ENCODE assay signal across 13 cellular contexts in genomic region chr14:69428289-69428998, GRCh38. TPM values are rescaled to one million over a fixed set of nuclear protein-coding genes. Genes with fewer than 3 reads are reported as not detected.
DNase-seq lines count a peak whose midpoint lies in the region; ATAC-seq and TF ChIP-seq lines count a peak whose summit lies in the region.
"Had no signal": no experiment of that assay in that cellular context is flagged by ENCODE, and none has a peak within 500 bp of the region (broad histone marks: within the 10 kb centered on the region; RNA-seq: fewer than 3 reads in every experiment).

No MANE protein-coding gene starts in this region.

- no peak overlapping the region for H2AFZ ChIP-seq in OCI-LY3 (ENCODE audit: low read depth, low read length)

- H3K4me1 ChIP-seq in OCI-LY3 (ENCODE audit: low read length) = peaks cover 10% of the 10 kb centered on the region
- no peaks in the 10 kb centered on the region for H3K4me1 ChIP-seq in right cardiac atrium (ENCODE audit: control insufficient read depth, insufficient read depth, low read length)
- H3K4me1 ChIP-seq: thyroid gland had no signal

- H3K9ac ChIP-seq in OCI-LY3 (ENCODE audit: low read length) = no peak overlapping the region

- H3K4me3 ChIP-seq in OCI-LY3 (ENCODE audit: low read length) (no peak overlapping the region), right cardiac atrium (ENCODE audit: low read length) (no peak overlapping the region)
- H3K4me3 ChIP-seq: thyroid gland had no signal

- peak overlapping the region; percentile 27 for H3K4me2 ChIP-seq in OCI-LY3 (ENCODE audit: low read length)

- intact Hi-C loops in right cardiac atrium (cut with DNase I) = no loop called here

- peaks cover 2% of the 10 kb centered on the region for H3K9me3 Mint-ChIP-seq in stimulated activated memory B cell treated with anti-CD40 and anti-IgM and Interleukin-4, amounts not matched to agents 10 μg/mL and 1 μg/mL and 100 μg/mL, for 72 hours
- H3K9me3 Mint-ChIP-seq in glutamatergic neuron (ENCODE audit: unreplicated experiment) = peaks cover 2% of the 10 kb centered on the region
- H3K9me3 Mint-ChIP-seq: natural killer cell treated with Interleukin-12 subunit alpha and Interleukin-12 subunit beta and Interleukin-15 and Interleukin-18, amount 100 ng/mL, for 72 hours had no signal

- ATAC-seq in GM18907 (IDR thresholded peaks at IDR 0.05; ENCODE audit: unreplicated experiment) = peak; percentile 74
- ATAC-seq in HG02798 (IDR thresholded peaks at IDR 0.05; ENCODE audit: poor library complexity, unreplicated experiment) = peak; percentile 69
- ATAC-seq in stimulated activated memory B cell treated with anti-CD40 and anti-IgM and Interleukin-4, amounts not matched to agents 10 μg/mL and 1 μg/mL and 100 μg/mL, for 72 hours = peak; percentile 99
- ATAC-seq in right cardiac atrium = no peak
- ATAC-seq: natural killer cell treated with Interleukin-12 subunit alpha and Interleukin-12 subunit beta and Interleukin-15 and Interleukin-18, amount 100 ng/mL, for 72 hours had no signal

- H3K79me2 ChIP-seq in OCI-LY3 (ENCODE audit: low read length) = peaks cover 17% of the 10 kb centered on the region

- WGBS in right cardiac atrium = 91% methylated on average over 6 of the region's 6 CpGs

- H3K4me3 Mint-ChIP-seq in stimulated activated memory B cell treated with anti-CD40 and anti-IgM and Interleukin-4, amounts not matched to agents 10 μg/mL and 1 μg/mL and 100 μg/mL, for 72 hours = peak overlapping the region; percentile 8
- H3K4me3 Mint-ChIP-seq in glutamatergic neuron (ENCODE audit: unreplicated experiment) = no peak overlapping the region
- H3K4me3 Mint-ChIP-seq: natural killer cell treated with Interleukin-12 subunit alpha and Interleukin-12 subunit beta and Interleukin-15 and Interleukin-18, amount 100 ng/mL, for 72 hours had no signal

- H3K27ac Mint-ChIP-seq in stimulated activated memory B cell treated with anti-CD40 and anti-IgM and Interleukin-4, amounts not matched to agents 10 μg/mL and 1 μg/mL and 100 μg/mL, for 72 hours = peak overlapping the region; percentile 77
- no peak overlapping the region for H3K27ac Mint-ChIP-seq in glutamatergic neuron (ENCODE audit: unreplicated experiment)
- H3K27ac Mint-ChIP-seq: natural killer cell treated with Interleukin-12 subunit alpha and Interleukin-12 subunit beta and Interleukin-15 and Interleukin-18, amount 100 ng/mL, for 72 hours had no signal

- peaks cover 35% of the 10 kb centered on the region for H3K4me1 Mint-ChIP-seq in stimulated activated memory B cell treated with anti-CD40 and anti-IgM and Interleukin-4, amounts not matched to agents 10 μg/mL and 1 μg/mL and 100 μg/mL, for 72 hours
- no peaks in the 10 kb centered on the region for H3K4me1 Mint-ChIP-seq in glutamatergic neuron (ENCODE audit: low read depth, unreplicated experiment)

- peaks cover 27% of the 10 kb centered on the region for H3K36me3 ChIP-seq in OCI-LY3 (replicated peaks; ENCODE audit: low read depth, low read length)

- H3K27me3 Mint-ChIP-seq in stimulated activated memory B cell treated with anti-CD40 and anti-IgM and Interleukin-4, amounts not matched to agents 10 μg/mL and 1 μg/mL and 100 μg/mL, for 72 hours = no peaks in the 10 kb centered on the region
- H3K27me3 Mint-ChIP-seq in glutamatergic neuron (ENCODE audit: unreplicated experiment) = no peaks in the 10 kb centered on the region
- H3K27me3 Mint-ChIP-seq: natural killer cell treated with Interleukin-12 subunit alpha and Interleukin-12 subunit beta and Interleukin-15 and Interleukin-18, amount 100 ng/mL, for 72 hours had no signal

- TF ChIP-seq CTCF in OCI-LY3 (IDR thresholded peaks at IDR 0.05; ENCODE audit: low read depth, low read length) (no peak), glutamatergic neuron (IDR thresholded peaks at IDR 0.05; ENCODE audit: partially characterized antibody, unreplicated experiment) (no peak)

- H3K36me3 Mint-ChIP-seq in stimulated activated memory B cell treated with anti-CD40 and anti-IgM and Interleukin-4, amounts not matched to agents 10 μg/mL and 1 μg/mL and 100 μg/mL, for 72 hours = peaks cover 77% of the 10 kb centered on the region
- H3K36me3 Mint-ChIP-seq in glutamatergic neuron (ENCODE audit: unreplicated experiment) = peaks cover 9% of the 10 kb centered on the region

- H3K27ac ChIP-seq in OCI-LY3 (ENCODE audit: low read length) (no peak overlapping the region), right cardiac atrium (ENCODE audit: low read length) (no peak overlapping the region)
- H3K27ac ChIP-seq: thyroid gland had no signal

- DNase-seq in ureter (ENCODE audit: low spot score) (no peak), right cardiac atrium (no peak), glutamatergic neuron (no peak)
- DNase-seq: activated naive CD4-positive, alpha-beta T cell treated with Interleukin-2 at 50 U/mL for 16 hours; GDM1; kidney glomerular epithelial cell; thyroid gland had no signal

- H3K9me3 ChIP-seq in OCI-LY3 (ENCODE audit: insufficient read depth, low read length) (no peaks in the 10 kb centered on the region), right cardiac atrium (ENCODE audit: control insufficient read depth, low read length) (no peaks in the 10 kb centered on the region)
- H3K9me3 ChIP-seq: thyroid gland had no signal

- H3K27me3 ChIP-seq in OCI-LY3 (ENCODE audit: low read depth, low read length) = no peaks in the 10 kb centered on the region
- no peaks in the 10 kb centered on the region for H3K27me3 ChIP-seq in right cardiac atrium (ENCODE audit: control insufficient read depth, insufficient read depth)
- H3K27me3 ChIP-seq: thyroid gland had no signal

- H4K20me1 ChIP-seq in OCI-LY3 (ENCODE audit: insufficient read depth, low read length) = peaks cover 15% of the 10 kb centered on the region

RNA-seq across cellular contexts. Expression of gene SLC39A9, which starts 30.0 kb away (rescaled TPM):
- total RNA-seq in ureter (66.4 TPM), right cardiac atrium (10 to 100 TPM; 23.7 to 34.5 (median 25.2) TPM), glutamatergic neuron (ENCODE audit: unreplicated experiment) (56.4 TPM)
- polyA plus RNA-seq in right cardiac atrium = 10.3 TPM

RNA-seq across cellular contexts. Expression of gene ERH, which starts 30.3 kb away (rescaled TPM):
- 219 TPM for total RNA-seq in ureter
- 100 to 1,000 TPM; 112 to 141 (median 127) TPM for total RNA-seq in right cardiac atrium
- 123 TPM for polyA plus RNA-seq in right cardiac atrium
- total RNA-seq in glutamatergic neuron (ENCODE audit: unreplicated experiment) = 223 TPM

RNA-seq across cellular contexts. Expression of gene PLEKHD1, which starts 56.1 kb away (rescaled TPM):
- total RNA-seq in ureter (0.10 TPM), right cardiac atrium (under 1 TPM; 0.06 to 0.20 (median 0.12) TPM), glutamatergic neuron (ENCODE audit: unreplicated experiment) (1.3 TPM)
- 0.07 TPM for polyA plus RNA-seq in right cardiac atrium
- total RNA-seq: MCF 10A had no signal

Comparison
In these comparisons a context has a peak if more than half of its experiments do, and no peak if none do; other contexts are left out.
1. ATAC-seq: peak in GM18907 (single experiment), HG02798 (single experiment) and stimulated activated memory B cell treated with anti-CD40 and anti-IgM and Interleukin-4, amounts not matched to agents 10 μg/mL and 1 μg/mL and 100 μg/mL, for 72 hours (single experiment); none in right cardiac atrium (0 of 2).